12 cellular contexts compared by ENCODE assay signal in the genomic region with DNA sequence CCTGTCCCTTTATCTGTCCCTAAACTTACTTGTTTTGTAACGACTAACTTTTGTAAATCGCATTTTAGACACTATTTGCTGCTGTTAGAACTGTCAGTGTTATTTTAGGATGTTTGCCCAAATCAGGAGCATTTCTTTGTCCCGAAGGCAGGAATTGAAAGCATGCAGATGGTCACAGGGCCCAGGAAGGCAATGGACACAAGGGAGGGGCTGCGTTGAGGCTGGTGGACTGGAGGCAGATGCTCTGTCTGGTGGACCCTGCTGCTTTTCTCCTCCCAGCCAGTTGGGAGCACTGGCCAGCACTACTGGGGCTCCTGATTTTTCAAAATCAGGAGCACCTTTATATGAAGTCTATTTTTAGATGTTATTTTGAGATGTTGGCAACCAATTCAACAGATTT. TPM values are rescaled to one million over a fixed set of nuclear protein-coding genes. Genes with fewer than 3 reads are reported as not detected.
DNase-seq lines count a peak whose midpoint lies in the region; ATAC-seq, FAIRE-seq and TF ChIP-seq lines count a peak whose summit lies in the region.
"Had no signal": no experiment of that assay in that cellular context is flagged by ENCODE, and none has a peak within 500 bp of the region (broad histone marks: within the 10 kb centered on the region; RNA-seq: fewer than 3 reads in every experiment).

No MANE protein-coding gene starts in this region.

- H3K23ac ChIP-seq in H1 (ENCODE audit: insufficient read length) = no peak overlapping the region

- ATAC-seq in PC-3 = peak; percentile 77
- ATAC-seq in HG03097 (IDR thresholded peaks at IDR 0.05; ENCODE audit: low FRiP score, unreplicated experiment) = no peak
- ATAC-seq in HG03571 (IDR thresholded peaks at IDR 0.05; ENCODE audit: unreplicated experiment) = no peak

- H3K4ac ChIP-seq in H1 (replicated peaks; ENCODE audit: insufficient read length, low read depth, low read length) = peak overlapping the region; percentile 65

- H3K9me3 Mint-ChIP-seq in osteocyte (ENCODE audit: unreplicated experiment) = peaks cover 8% of the 10 kb centered on the region

- no peaks in the 10 kb centered on the region for H3K9me2 ChIP-seq in PC-3 (replicated peaks; ENCODE audit: low read length)

- H3K36me3 ChIP-seq in PC-3 (ENCODE audit: low read depth, low read length) (no peaks in the 10 kb centered on the region), H1 (ENCODE audit: control insufficient read depth in 2 of 4, insufficient read depth in 4 of 4, low read length in 3 of 4) (no peaks in the 10 kb centered on the region)

- no TSS peak for BruUV-seq in PC-3 (replicated peaks; lab: Mats Ljungman, UMichigan)

- no peak for TF ChIP-seq EP300 in H1 (IDR thresholded peaks at IDR 0.05; ENCODE audit: borderline replicate concordance in 1 of 2, low read depth in 2 of 2, low read length in 2 of 2)

- TF ChIP-seq POLR2A in H1 (IDR thresholded peaks at IDR 0.05; ENCODE audit: control extremely low read depth in 1 of 2, low read depth in 2 of 2, low read length in 2 of 2) = no peak

- H3K79me2 ChIP-seq in PC-3 (ENCODE audit: low read length) (no peaks in the 10 kb centered on the region), H1 (ENCODE audit: control insufficient read depth in 1 of 2, insufficient read depth in 2 of 2, low read length in 2 of 2) (no peaks in the 10 kb centered on the region)

- POLR2A ChIA-PET in PC-3 (lab: Charles Lee; ENCODE audit: unreplicated experiment) (interaction anchor here (0.7 kb wide), 1 partner anchor 199 kb away, joined by 9 read pairs; no protein-coding TSS in a partner anchor), H1 (lab: Charles Lee; ENCODE audit: partially characterized antibody) (no interaction called here)

- peak in 1 of 2 experiments; percentile 2; a peak in 2 of 4 replicates for TF ChIP-seq RAD21 in H1 (IDR thresholded peaks at IDR 0.05 in 1 of 2, conservative IDR thresholded peaks at IDR 0.05 in 1 of 2; ENCODE audit: low read depth in 2 of 2, low read length in 2 of 2)

- no peak overlapping the region for H2BK120ac ChIP-seq in H1 (replicated peaks; ENCODE audit: low read depth, low read length)

- no peaks in the 10 kb centered on the region for H3K27me3 Mint-ChIP-seq in osteocyte (ENCODE audit: unreplicated experiment)

- H3K23me2 ChIP-seq in H1 (ENCODE audit: low read depth, low read length) = no peaks in the 10 kb centered on the region

- no peak overlapping the region for H3K14ac ChIP-seq in H1 (ENCODE audit: insufficient read length)

- H4K5ac ChIP-seq in H1 (ENCODE audit: insufficient read length, low read depth, low read length) = no peak overlapping the region

- H2BK12ac ChIP-seq in H1 (ENCODE audit: low read depth, low read length) = no peak overlapping the region

- H3K27ac Mint-ChIP-seq in osteocyte (ENCODE audit: unreplicated experiment) = peak overlapping the region; percentile 92

- no peak overlapping the region for H2BK15ac ChIP-seq in H1 (ENCODE audit: low read length)

- peak overlapping the region; percentile 30 for H3K4me3 Mint-ChIP-seq in osteocyte (ENCODE audit: unreplicated experiment)

- no peak overlapping the region for H3K18ac ChIP-seq in H1 (ENCODE audit: extremely low read depth, low read length)

- intact Hi-C loops in PC-3 (cut with micrococcal nuclease) = loop anchor here (1.0 to 2.0 kb wide), 3 partner anchors 28 to 66 kb away; no protein-coding TSS in a partner anchor

- H3K9ac ChIP-seq in PC-3 (ENCODE audit: low read length) (no peak overlapping the region; the same call in 1 of the 2 replicates), H1 (replicated peaks in 1 of 4; ENCODE audit: extremely low read depth in 1 of 4, low read depth in 3 of 4, low read length in 3 of 4) (no peak overlapping the region)

- CTCF ChIA-PET in PC-3 (lab: Charles Lee) (interaction anchor here (0.7 kb wide), 1 partner anchor 27 kb away, joined by 5 read pairs; no protein-coding TSS in a partner anchor), H1 (lab: Charles Lee; ENCODE audit: partially characterized antibody) (interaction anchor here (0.6 to 0.7 kb wide), 2 partner anchors 31 to 49 kb away, joined by 3 to 4 read pairs; no protein-coding TSS in a partner anchor)

- H3K9me3 ChIP-seq in PC-3 (ENCODE audit: low read length) (no peaks in the 10 kb centered on the region), H1 (ENCODE audit: insufficient read depth in 2 of 2, low read depth in 1 of 2, low read length in 1 of 2) (no peaks in the 10 kb centered on the region)

- H4K8ac ChIP-seq in H1 (ENCODE audit: extremely low read depth, insufficient read depth, low read length) = no peak overlapping the region

- no peak for FAIRE-seq in H1 (lab: Jason Lieb, UNC)

- H3K4me1 Mint-ChIP-seq in osteocyte (ENCODE audit: unreplicated experiment) = peaks cover 28% of the 10 kb centered on the region

- peak overlapping the region; percentile 7; the same call in 1 of the 2 replicates for H3K4me3 ChIP-seq in PC-3 (ENCODE audit: low read length)
- no peak overlapping the region for H3K4me3 ChIP-seq in H1 (ENCODE audit: extremely low read depth in 1 of 4, insufficient read depth in 2 of 4, low read depth in 3 of 4, low read length in 4 of 4)

- H2BK5ac ChIP-seq in H1 (ENCODE audit: low read depth, low read length) = no peak overlapping the region

- no peak overlapping the region for H3K56ac ChIP-seq in H1 (replicated peaks; ENCODE audit: insufficient read length, low read depth, low read length)

- H4K20me1 ChIP-seq in PC-3 (ENCODE audit: low read length) (no peaks in the 10 kb centered on the region), H1 (replicated peaks in 1 of 2; ENCODE audit: control insufficient read depth in 1 of 2, insufficient read depth in 2 of 2, low read length in 2 of 2) (peaks cover 0 to 2% of the 10 kb centered on the region in 2 experiments)

- H4K91ac ChIP-seq in H1 (replicated peaks; ENCODE audit: insufficient read length, low read length) = no peak overlapping the region

- DNase-seq in NCI-H82 (lab: John Stamatoyannopoulos, UW) = peak; percentile 9
- no peak for DNase-seq in NCI-H82 treated with DMSO at 0.1 percent for 48 hours (lab: John Stamatoyannopoulos, UW; ENCODE audit: unreplicated experiment)
- DNase-seq in PC-3 = peak; percentile 33
- DNase-seq in H1 (ENCODE audit: low read depth in 1 of 2, low spot score in 2 of 2) = no peak
- no peak for DNase-seq in osteocyte (ENCODE audit: extremely low spot score, unreplicated experiment)
- no peak for DNase-seq in NCI-H1694 (lab: John Stamatoyannopoulos, UW)
- DNase-seq: anterior cingulate cortex, NCI-H1417 treated with DMSO at 0.1 percent for 48 hours, NCI-H774, Right ventricle myocardium superior had no signal

- H3K27me3 ChIP-seq in PC-3 (ENCODE audit: low read length) (no peaks in the 10 kb centered on the region), H1 (replicated peaks in 1 of 4; ENCODE audit: control insufficient read depth in 3 of 4, extremely low read depth in 1 of 4, insufficient read depth in 3 of 4, low read length in 3 of 4) (no peaks in the 10 kb centered on the region)

- H2AK5ac ChIP-seq in H1 (ENCODE audit: low read depth, low read length) = no peak overlapping the region

- no peak overlapping the region for H2BK20ac ChIP-seq in H1 (ENCODE audit: low read length)

- H2AFZ ChIP-seq in PC-3 (ENCODE audit: low read length) (peak overlapping the region; percentile 27), H1 (ENCODE audit: low read length) (no peak overlapping the region)

- H3K27ac ChIP-seq in PC-3 (ENCODE audit: low read length) = peak overlapping the region; percentile 45
- no peak overlapping the region for H3K27ac ChIP-seq in H1 (ENCODE audit: low read depth, low read length)

- peak overlapping the region; percentile 67 for H3K4me2 ChIP-seq in PC-3 (ENCODE audit: low read length)
- H3K4me2 ChIP-seq in H1 (ENCODE audit: insufficient read depth in 1 of 2, low read depth in 2 of 2, low read length in 2 of 2) = no peak overlapping the region

- no peaks in the 10 kb centered on the region for H3F3A ChIP-seq in PC-3 (ENCODE audit: low read length, unreplicated experiment)

- 93% methylated on average over 4 of the region's 4 CpGs; no CpG with 5 or more reads in 1 of the 2 experiments for WGBS in H1 (ENCODE audit: extremely low coverage in 1 of 2, insufficient coverage in 1 of 2, insufficient read length in 1 of 2, insufficient replicate concordance in 2 of 2, low coverage in 1 of 2, low lambda C conversion rate in 2 of 2, missing lambda C conversion rate in 1 of 2), 2 experiments

- H3K4me1 ChIP-seq in PC-3 (ENCODE audit: insufficient read depth, low read length) = peaks cover 15% of the 10 kb centered on the region
- no peaks in the 10 kb centered on the region for H3K4me1 ChIP-seq in H1 (replicated peaks in 1 of 4; ENCODE audit: control insufficient read depth in 3 of 4, insufficient read depth in 4 of 4, low read length in 3 of 4)

- TF ChIP-seq CTCF in PC-3 (conservative IDR thresholded peaks at IDR 0.05; ENCODE audit: low read depth, low read length) = peak; percentile 28; the same call in 1 of the 2 replicates
- TF ChIP-seq CTCF in H1 (IDR thresholded peaks at IDR 0.05; ENCODE audit: control extremely low read depth in 1 of 3, insufficient read depth in 1 of 3, low read depth in 1 of 3, low read length in 3 of 3) = peak in 1 of 3 experiments; percentile 14; a peak in 1 of 4 replicates
- peak; percentile 31 for TF ChIP-seq CTCF in osteocyte (IDR thresholded peaks at IDR 0.05)

- no peaks in the 10 kb centered on the region for H3K79me1 ChIP-seq in H1 (ENCODE audit: low read depth, low read length)

- peaks cover 2% of the 10 kb centered on the region for H3K36me3 Mint-ChIP-seq in osteocyte (ENCODE audit: unreplicated experiment)

TF ChIP-seq in H1, 55 proteins besides CTCF, POLR2A, EP300 and RAD21 (continues in another document):
- no peak for TF ChIP-seq SIRT6 (IDR thresholded peaks at IDR 0.05; ENCODE audit: low read length)
- no peak for TF ChIP-seq BACH1 (IDR thresholded peaks at IDR 0.05; ENCODE audit: low read length)
- no peak for TF ChIP-seq NRF1 (IDR thresholded peaks at IDR 0.05; ENCODE audit: low read depth, low read length)

RNA-seq across cellular contexts. Expression of gene DOCK2, which starts 31.7 kb away (rescaled TPM):
- 0.26 and 0.58 TPM in 2 replicates for total RNA-seq in PC-3 (2014; rRNA removed)
- 5.7 and 8.5 TPM in 2 replicates for total RNA-seq in H1 (2021; fragmentation: NEBNext Ultra II Directional; extraction: Animal tissue kit (Norgen Biotek cat#: 25700))
- 3.2 and 3.9 TPM in 2 replicates for polyA plus RNA-seq in H1 (2011; rRNA removed)
- 3.6 TPM for polyA plus RNA-seq in H1 (2011; cell fraction: cytosol; rRNA removed)
- 5.9 TPM for polyA plus RNA-seq in H1 (2011; cell fraction: nucleus; rRNA removed)
- polyA plus RNA-seq in H1 (2012, experiment 1 of 2) = 3.1 to 6.1 TPM (median 4.7 TPM) in 4 replicates
- 0.22 TPM for polyA plus RNA-seq in H1 (2012, experiment 2 of 2)
- 1.9 TPM for polyA plus RNA-seq in H1 (2013, experiment 1 of 2)
- 2.0 TPM for polyA plus RNA-seq in H1 (2013, experiment 2 of 2)
- 17.8 and 19.8 TPM in 2 replicates for polyA minus RNA-seq in H1 (2011; rRNA and poly(A)+ RNA removed)
- 2.3 TPM for polyA minus RNA-seq in H1 (2011; cell fraction: cytosol; rRNA and poly(A)+ RNA removed)
- polyA minus RNA-seq in H1 (2011; cell fraction: nucleus; rRNA and poly(A)+ RNA removed) = 21.1 TPM
- total RNA-seq in osteocyte = 11.6 and 12.4 TPM in 2 replicates

Comparison
In these comparisons a context has a peak if more than half of its experiments do, and no peak if none do; other contexts are left out.
1. DNase-seq: peak in NCI-H82 (single experiment) and PC-3 (single experiment); none in NCI-H82 treated with DMSO at 0.1 percent for 48 hours (single experiment), H1 (0 of 2), osteocyte (single experiment) and NCI-H1694 (single experiment).